Comparison of ENCODE assay signal across 30 cellular contexts in the genomic region with DNA sequence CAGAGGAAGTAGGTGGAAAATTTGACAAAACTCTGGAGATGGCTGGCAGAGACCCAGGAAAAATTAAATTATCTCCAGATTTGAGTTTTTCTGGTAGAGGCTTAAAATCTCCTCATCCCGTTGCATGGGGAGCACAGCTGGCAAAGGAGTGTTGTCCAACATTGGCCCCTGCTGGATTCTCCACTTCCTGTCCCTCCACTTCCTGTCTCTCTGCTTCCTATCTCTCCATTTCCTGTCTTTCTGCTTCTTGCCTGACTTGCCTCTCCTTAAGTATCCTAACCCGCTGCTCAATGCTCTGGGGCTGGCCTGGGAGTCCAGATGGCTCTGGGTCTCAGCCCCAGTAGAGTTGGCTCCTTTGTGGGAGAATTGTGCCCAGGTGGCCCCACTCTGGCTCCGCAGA.
A peak's percentile ranks its signal among the peaks of the same experiment; 100 is the strongest.
DNase-seq lines count a peak whose midpoint lies in the region; ATAC-seq and TF ChIP-seq lines count a peak whose summit lies in the region.
"Had no signal": no experiment of that assay in that cellular context is flagged by ENCODE, and none has a peak within 500 bp of the region (broad histone marks: within the 10 kb centered on the region; RNA-seq: fewer than 3 reads in every experiment).

No MANE protein-coding gene starts in this region.

- intact Hi-C loops in sciatic nerve (cut with DNase I), result no loop called here
- intact Hi-C loops in activated T-helper 2 cell treated with anti-CD3 and anti-CD28 coated beads, Interferon-gamma antibody, Interleukin-2, Interleukin-4, amounts not matched to agents 10 μg/mL and 5 μg/mL and 100 μg/mL, durations not matched to agents 14 hours and 24 hours and 36 hours (cut with micrococcal nuclease), result no loop called here

- peaks cover 4% of the 10 kb centered on the region for H3K36me3 Mint-ChIP-seq in endothelial cell (ENCODE audit: low read depth, unreplicated experiment)
- H3K36me3 Mint-ChIP-seq in activated T-helper 2 cell treated with anti-CD3 and anti-CD28 coated beads, Interferon-gamma antibody, Interleukin-2, Interleukin-4, amounts not matched to agents 10 μg/mL and 5 μg/mL and 100 μg/mL, durations not matched to agents 14 hours and 24 hours and 36 hours (ENCODE audit: low read depth), result no peaks in the 10 kb centered on the region
- H3K36me3 Mint-ChIP-seq: activated naive CD8-positive, alpha-beta T cell treated with anti-CD3 and anti-CD28 coated beads, Interleukin-2, amount 10 ng/mL, durations not matched to agents 7 days and 5 days; brain; CD8-positive, alpha-beta memory T cell; naive thymus-derived CD8-positive, alpha-beta T cell; stimulated activated naive B cell treated with anti-CD40 and anti-IgM and Interleukin-4, amounts not matched to agents 10 μg/mL and 1 μg/mL and 100 μg/mL, for 72 hours had no signal

- DNase-seq in AG10803 (ENCODE audit: low read depth) (peak; percentile 74), endothelial cell (ENCODE audit: low spot score) (no peak), sciatic nerve (ENCODE audit: low spot score) (no peak), hepatocyte (ENCODE audit: low spot score) (no peak), SJCRH30 (no peak)
- DNase-seq in activated T-helper 2 cell treated with anti-CD3 and anti-CD28 coated beads, Interferon-gamma antibody, Interleukin-2, Interleukin-4, amounts not matched to agents 10 μg/mL and 5 μg/mL and 100 μg/mL, durations not matched to agents 14 hours and 24 hours and 36 hours (ENCODE audit: low spot score), result no peak
- DNase-seq: activated CD4-positive, CD25-positive, alpha-beta regulatory T cell treated with anti-CD3 and anti-CD28 coated beads, Interleukin-2, amount 50 U/mL, for 72 hours; activated CD8-positive, alpha-beta memory T cell treated with anti-CD3 and anti-CD28 coated beads for 24 hours; activated naive CD8-positive, alpha-beta T cell treated with anti-CD3 and anti-CD28 coated beads, Interleukin-2, amount 10 ng/mL, durations not matched to agents 7 days and 5 days; activated T-cell treated with anti-CD3 and anti-CD28 coated beads, Interleukin-2, amount 50 U/mL, for 4 hours; CD8-positive, alpha-beta memory T cell; DMS53; effector memory CD8-positive, alpha-beta T cell; esophagus squamous epithelium; GDM1; HCEC 1CT; KBM-7; mesendoderm; naive thymus-derived CD8-positive, alpha-beta T cell; NCI-H187 treated with DMSO at 0.1 percent for 48 hours; NCI-H2227 treated with DMSO at 0.1 percent for 48 hours; NCI-H774; OCI-M1; pancreas; SHP77 treated with DMSO at 0.1 percent for 48 hours; small intestine; stimulated activated naive B cell treated with anti-CD40 and anti-IgM and Interleukin-4, amounts not matched to agents 10 μg/mL and 1 μg/mL and 100 μg/mL, for 72 hours had no signal

- peak; percentile 9; the same call in 1 of the 2 replicates for TF ChIP-seq CTCF in AG10803 (conservative IDR thresholded peaks at IDR 0.05; ENCODE audit: low read length)
- TF ChIP-seq CTCF in endothelial cell (IDR thresholded peaks at IDR 0.05; ENCODE audit: unreplicated experiment), result no peak
- no peak for TF ChIP-seq CTCF in hepatocyte (IDR thresholded peaks at IDR 0.05; ENCODE audit: poor library complexity)

- H3K27ac ChIP-seq in BLaER1 treated with 17β-estradiol and CSF1 and Interleukin-3, amounts not matched to agents 10 nM and 100 nM, result peak overlapping the region in 9 of 11 experiments; percentile 4 to 69 (median 50); a peak in 13 of 22 replicates
- no peak overlapping the region for H3K27ac ChIP-seq in hepatocyte
- no peak overlapping the region for H3K27ac ChIP-seq in SJCRH30
- H3K27ac ChIP-seq: pancreas had no signal

- H3K9me3 ChIP-seq in BLaER1 treated with 17β-estradiol and CSF1 and Interleukin-3, amounts not matched to agents 10 nM and 100 nM (replicated peaks in 1 of 11), result no peaks in the 10 kb centered on the region
- H3K9me3 ChIP-seq in hepatocyte (ENCODE audit: low read depth) (no peaks in the 10 kb centered on the region), SJCRH30 (replicated peaks) (no peaks in the 10 kb centered on the region)
- H3K9me3 ChIP-seq: esophagus squamous epithelium, pancreas, thoracic aorta had no signal

- H3K4me3 ChIP-seq in AG10803 (ENCODE audit: low read length), result no peak overlapping the region
- H3K4me3 ChIP-seq in BLaER1 treated with 17β-estradiol and CSF1 and Interleukin-3, amounts not matched to agents 10 nM and 100 nM, result no peak overlapping the region
- H3K4me3 ChIP-seq in hepatocyte, result no peak overlapping the region
- H3K4me3 ChIP-seq in SJCRH30, result no peak overlapping the region
- H3K4me3 ChIP-seq: esophagus squamous epithelium, pancreas, thoracic aorta had no signal

- ATAC-seq in sciatic nerve, result peak; percentile 60
- ATAC-seq: activated T-cell treated with anti-CD3 and anti-CD28 coated beads, Interleukin-2, amount 50 U/mL, for 4 hours; effector memory CD8-positive, alpha-beta T cell; naive thymus-derived CD8-positive, alpha-beta T cell; stimulated activated naive B cell treated with anti-CD40 and anti-IgM and Interleukin-4, amounts not matched to agents 10 μg/mL and 1 μg/mL and 100 μg/mL, for 72 hours had no signal

- H3K79me2 ChIP-seq in hepatocyte, result no peaks in the 10 kb centered on the region

- H4K20me1 ChIP-seq in BLaER1 treated with 17β-estradiol and CSF1 and Interleukin-3, amounts not matched to agents 10 nM and 100 nM, result no peaks in the 10 kb centered on the region
- H4K20me1 ChIP-seq in hepatocyte (ENCODE audit: insufficient read depth, poor library complexity, severe bottlenecking), result no peaks in the 10 kb centered on the region

- H3K36me3 ChIP-seq in BLaER1 treated with 17β-estradiol and CSF1 and Interleukin-3, amounts not matched to agents 10 nM and 100 nM, result no peaks in the 10 kb centered on the region
- H3K36me3 ChIP-seq in hepatocyte (replicated peaks; ENCODE audit: insufficient read depth, low read depth) (no peaks in the 10 kb centered on the region), SJCRH30 (no peaks in the 10 kb centered on the region)
- H3K36me3 ChIP-seq: esophagus squamous epithelium, pancreas, thoracic aorta had no signal

- peak overlapping the region; percentile 30 to 77 (median 69) for H3K4me2 ChIP-seq in BLaER1 treated with 17β-estradiol and CSF1 and Interleukin-3, amounts not matched to agents 10 nM and 100 nM
- H3K4me2 ChIP-seq in hepatocyte, result no peak overlapping the region

- no peaks in the 10 kb centered on the region for H3K9me3 Mint-ChIP-seq in endothelial cell (ENCODE audit: unreplicated experiment)
- no peaks in the 10 kb centered on the region for H3K9me3 Mint-ChIP-seq in activated T-helper 2 cell treated with anti-CD3 and anti-CD28 coated beads, Interferon-gamma antibody, Interleukin-2, Interleukin-4, amounts not matched to agents 10 μg/mL and 5 μg/mL and 100 μg/mL, durations not matched to agents 14 hours and 24 hours and 36 hours
- H3K9me3 Mint-ChIP-seq: activated naive CD8-positive, alpha-beta T cell treated with anti-CD3 and anti-CD28 coated beads, Interleukin-2, amount 10 ng/mL, durations not matched to agents 7 days and 5 days; activated T-cell treated with anti-CD3 and anti-CD28 coated beads, Interleukin-2, amount 50 U/mL, for 4 hours; effector memory CD8-positive, alpha-beta T cell; stimulated activated naive B cell treated with anti-CD40 and anti-IgM and Interleukin-4, amounts not matched to agents 10 μg/mL and 1 μg/mL and 100 μg/mL, for 72 hours had no signal

- H3K27ac Mint-ChIP-seq in endothelial cell (ENCODE audit: unreplicated experiment), result peak overlapping the region; percentile 59
- no peak overlapping the region for H3K27ac Mint-ChIP-seq in activated T-helper 2 cell treated with anti-CD3 and anti-CD28 coated beads, Interferon-gamma antibody, Interleukin-2, Interleukin-4, amounts not matched to agents 10 μg/mL and 5 μg/mL and 100 μg/mL, durations not matched to agents 14 hours and 24 hours and 36 hours
- H3K27ac Mint-ChIP-seq: activated naive CD8-positive, alpha-beta T cell treated with anti-CD3 and anti-CD28 coated beads, Interleukin-2, amount 10 ng/mL, durations not matched to agents 7 days and 5 days; CD8-positive, alpha-beta memory T cell; effector memory CD8-positive, alpha-beta T cell; naive thymus-derived CD8-positive, alpha-beta T cell; stimulated activated naive B cell treated with anti-CD40 and anti-IgM and Interleukin-4, amounts not matched to agents 10 μg/mL and 1 μg/mL and 100 μg/mL, for 72 hours had no signal

- no peak overlapping the region for H3K4me3 Mint-ChIP-seq in endothelial cell (ENCODE audit: unreplicated experiment)
- H3K4me3 Mint-ChIP-seq in activated T-helper 2 cell treated with anti-CD3 and anti-CD28 coated beads, Interferon-gamma antibody, Interleukin-2, Interleukin-4, amounts not matched to agents 10 μg/mL and 5 μg/mL and 100 μg/mL, durations not matched to agents 14 hours and 24 hours and 36 hours (ENCODE audit: low read depth), result no peak overlapping the region
- H3K4me3 Mint-ChIP-seq: activated naive CD8-positive, alpha-beta T cell treated with anti-CD3 and anti-CD28 coated beads, Interleukin-2, amount 10 ng/mL, durations not matched to agents 7 days and 5 days; activated T-cell treated with anti-CD3 and anti-CD28 coated beads, Interleukin-2, amount 50 U/mL, for 4 hours; brain; CD8-positive, alpha-beta memory T cell; effector memory CD8-positive, alpha-beta T cell; naive thymus-derived CD8-positive, alpha-beta T cell; stimulated activated naive B cell treated with anti-CD40 and anti-IgM and Interleukin-4, amounts not matched to agents 10 μg/mL and 1 μg/mL and 100 μg/mL, for 72 hours had no signal

- H2AFZ ChIP-seq in hepatocyte, result no peak overlapping the region

- H3K4me1 ChIP-seq in BLaER1 treated with 17β-estradiol and CSF1 and Interleukin-3, amounts not matched to agents 10 nM and 100 nM, result peaks cover 27 to 53% (median 48%) of the 10 kb centered on the region in 10 experiments
- no peaks in the 10 kb centered on the region for H3K4me1 ChIP-seq in hepatocyte (ENCODE audit: insufficient read depth)
- no peaks in the 10 kb centered on the region for H3K4me1 ChIP-seq in SJCRH30
- H3K4me1 ChIP-seq: esophagus squamous epithelium, pancreas had no signal

- 0 out of 22 replicates have a peak overlapping the region, but pooled peaks of 1 of the 11 experiments have one; percentile 17 for H3K9ac ChIP-seq in BLaER1 treated with 17β-estradiol and CSF1 and Interleukin-3, amounts not matched to agents 10 nM and 100 nM

- 85% methylated on average over 3 of the region's 3 CpGs for WGBS in hepatocyte (ENCODE audit: low lambda C conversion rate, missing lambda C conversion rate)

- H3K9me2 ChIP-seq in hepatocyte (replicated peaks; ENCODE audit: insufficient read depth), result no peaks in the 10 kb centered on the region

- H3K27me3 Mint-ChIP-seq in endothelial cell (ENCODE audit: unreplicated experiment), result peaks cover 5% of the 10 kb centered on the region
- H3K27me3 Mint-ChIP-seq in activated T-helper 2 cell treated with anti-CD3 and anti-CD28 coated beads, Interferon-gamma antibody, Interleukin-2, Interleukin-4, amounts not matched to agents 10 μg/mL and 5 μg/mL and 100 μg/mL, durations not matched to agents 14 hours and 24 hours and 36 hours (ENCODE audit: low read depth), result peaks cover 6% of the 10 kb centered on the region

- H3K4me1 Mint-ChIP-seq in endothelial cell (ENCODE audit: unreplicated experiment), result peaks cover 17% of the 10 kb centered on the region
- H3K4me1 Mint-ChIP-seq in activated T-helper 2 cell treated with anti-CD3 and anti-CD28 coated beads, Interferon-gamma antibody, Interleukin-2, Interleukin-4, amounts not matched to agents 10 μg/mL and 5 μg/mL and 100 μg/mL, durations not matched to agents 14 hours and 24 hours and 36 hours (ENCODE audit: low read depth), result no peaks in the 10 kb centered on the region
- H3K4me1 Mint-ChIP-seq: brain; CD8-positive, alpha-beta memory T cell had no signal

- H3K27me3 ChIP-seq in BLaER1 treated with 17β-estradiol and CSF1 and Interleukin-3, amounts not matched to agents 10 nM and 100 nM, result no peaks in the 10 kb centered on the region
- no peaks in the 10 kb centered on the region for H3K27me3 ChIP-seq in hepatocyte
- H3K27me3 ChIP-seq in SJCRH30, result no peaks in the 10 kb centered on the region
- H3K27me3 ChIP-seq: pancreas had no signal

Comparison
In these comparisons a context has a peak if more than half of its experiments do, and no peak if none do; other contexts are left out.
1. H3K27ac ChIP-seq: peak in BLaER1 treated with 17β-estradiol and CSF1 and Interleukin-3, amounts not matched to agents 10 nM and 100 nM (9 of 11); none in hepatocyte (single experiment) and SJCRH30 (single experiment).